In the genomic region with DNA sequence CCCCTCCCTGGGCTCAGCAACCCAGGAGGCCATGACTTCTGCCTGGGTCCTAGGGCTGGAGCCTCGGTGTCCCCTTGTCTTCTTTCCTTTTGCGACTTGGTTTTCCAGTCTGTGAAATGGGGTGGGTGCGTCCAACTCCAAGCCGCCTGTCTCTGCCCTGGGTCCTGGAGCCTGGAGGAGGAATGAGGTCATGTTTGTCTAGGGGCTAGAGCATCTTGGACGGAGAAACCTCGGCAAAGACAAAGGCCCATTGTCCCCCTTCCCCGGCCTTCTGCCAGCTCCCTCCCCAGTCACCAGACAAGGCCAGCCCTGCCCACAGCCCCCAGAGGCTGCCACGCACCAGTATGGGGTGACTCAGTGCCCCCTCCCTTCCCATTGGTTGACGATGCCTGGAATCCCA, we compare ENCODE assay signal across 1 cellular context.
TF ChIP-seq lines count a peak whose summit lies in the region.

No MANE protein-coding gene starts in this region.

TF ChIP-seq in SK-N-SH, 30 proteins besides CTCF, POLR2A, EP300 and RAD21 (continued from another document):
- TF ChIP-seq, protein P1, sequence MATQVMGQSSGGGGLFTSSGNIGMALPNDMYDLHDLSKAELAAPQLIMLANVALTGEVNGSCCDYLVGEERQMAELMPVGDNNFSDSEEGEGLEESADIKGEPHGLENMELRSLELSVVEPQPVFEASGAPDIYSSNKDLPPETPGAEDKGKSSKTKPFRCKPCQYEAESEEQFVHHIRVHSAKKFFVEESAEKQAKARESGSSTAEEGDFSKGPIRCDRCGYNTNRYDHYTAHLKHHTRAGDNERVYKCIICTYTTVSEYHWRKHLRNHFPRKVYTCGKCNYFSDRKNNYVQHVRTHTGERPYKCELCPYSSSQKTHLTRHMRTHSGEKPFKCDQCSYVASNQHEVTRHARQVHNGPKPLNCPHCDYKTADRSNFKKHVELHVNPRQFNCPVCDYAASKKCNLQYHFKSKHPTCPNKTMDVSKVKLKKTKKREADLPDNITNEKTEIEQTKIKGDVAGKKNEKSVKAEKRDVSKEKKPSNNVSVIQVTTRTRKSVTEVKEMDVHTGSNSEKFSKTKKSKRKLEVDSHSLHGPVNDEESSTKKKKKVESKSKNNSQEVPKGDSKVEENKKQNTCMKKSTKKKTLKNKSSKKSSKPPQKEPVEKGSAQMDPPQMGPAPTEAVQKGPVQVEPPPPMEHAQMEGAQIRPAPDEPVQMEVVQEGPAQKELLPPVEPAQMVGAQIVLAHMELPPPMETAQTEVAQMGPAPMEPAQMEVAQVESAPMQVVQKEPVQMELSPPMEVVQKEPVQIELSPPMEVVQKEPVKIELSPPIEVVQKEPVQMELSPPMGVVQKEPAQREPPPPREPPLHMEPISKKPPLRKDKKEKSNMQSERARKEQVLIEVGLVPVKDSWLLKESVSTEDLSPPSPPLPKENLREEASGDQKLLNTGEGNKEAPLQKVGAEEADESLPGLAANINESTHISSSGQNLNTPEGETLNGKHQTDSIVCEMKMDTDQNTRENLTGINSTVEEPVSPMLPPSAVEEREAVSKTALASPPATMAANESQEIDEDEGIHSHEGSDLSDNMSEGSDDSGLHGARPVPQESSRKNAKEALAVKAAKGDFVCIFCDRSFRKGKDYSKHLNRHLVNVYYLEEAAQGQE (IDR thresholded peaks at IDR 0.05; ENCODE audit: low read depth, low read length), result peak; percentile 43; the same call in 1 of the 2 replicates
